In the genomic region with DNA sequence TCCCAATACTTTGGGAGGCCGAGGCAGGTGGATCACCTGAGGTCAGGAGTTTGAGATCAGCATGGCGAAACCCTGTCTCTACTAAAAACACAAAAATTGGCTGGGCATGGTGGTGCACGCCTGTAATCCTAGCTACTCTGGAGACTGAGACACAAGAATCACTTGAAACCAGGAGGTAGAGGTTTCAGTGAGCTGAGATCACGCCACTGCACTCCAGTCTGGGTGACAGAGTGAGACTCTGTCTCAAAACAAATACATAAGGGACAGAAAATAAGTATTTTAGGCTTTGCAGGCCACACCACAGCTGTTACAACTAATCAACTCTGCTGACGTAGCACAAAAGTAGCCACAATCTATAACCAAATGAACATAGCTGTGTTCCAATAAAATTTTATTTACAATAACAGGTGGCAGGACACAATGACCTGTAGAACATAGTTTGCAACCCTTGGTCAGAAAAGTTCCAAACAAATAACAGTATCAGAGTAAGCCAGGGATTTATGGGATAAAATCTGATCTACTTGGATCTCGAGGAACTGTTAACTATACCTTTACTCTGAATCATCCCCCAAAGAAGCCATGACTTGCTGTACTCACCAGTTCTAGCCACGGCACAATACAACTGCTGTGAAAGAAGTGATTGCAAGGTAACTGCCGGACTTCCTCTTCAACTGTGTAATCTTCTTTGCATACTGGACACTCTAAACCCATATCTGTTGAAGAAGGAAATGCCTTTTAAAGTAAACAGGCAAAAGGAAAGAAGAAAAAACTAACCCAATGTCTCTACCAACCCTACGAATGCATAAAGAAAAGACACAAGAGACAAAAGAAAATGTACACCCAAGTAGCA, we compare ENCODE assay signal across 1 cellular context.
TF ChIP-seq lines count a peak whose summit lies in the region.

No MANE protein-coding gene starts in this region.

TF ChIP-seq in HepG2, 621 proteins besides CTCF, POLR2A, EP300 and RAD21:
- TF ChIP-seq RARG (CRISPR knock-in tag; IDR thresholded peaks at IDR 0.05; ENCODE audit: low read depth), result no peak
- TF ChIP-seq NR3C1 (CRISPR knock-in tag; IDR thresholded peaks at IDR 0.05), result no peak
- peak; percentile 45; the same call in 1 of the 2 replicates for TF ChIP-seq MAFF (IDR thresholded peaks at IDR 0.05; ENCODE audit: low read depth, low read length)
- TF ChIP-seq MAFK (conservative IDR thresholded peaks at IDR 0.05 in 1 of 2, IDR thresholded peaks at IDR 0.05 in 1 of 2; ENCODE audit: low read length in 2 of 2), result peak; percentile 41 to 72; a peak in 3 of 4 replicates
- TF ChIP-seq ZNF644 (CRISPR knock-in tag; IDR thresholded peaks at IDR 0.05; ENCODE audit: low read depth), result no peak
- no peak for TF ChIP-seq ZNF337 (CRISPR knock-in tag; IDR thresholded peaks at IDR 0.05; ENCODE audit: borderline replicate concordance, low read depth)
- TF ChIP-seq, protein P1, sequence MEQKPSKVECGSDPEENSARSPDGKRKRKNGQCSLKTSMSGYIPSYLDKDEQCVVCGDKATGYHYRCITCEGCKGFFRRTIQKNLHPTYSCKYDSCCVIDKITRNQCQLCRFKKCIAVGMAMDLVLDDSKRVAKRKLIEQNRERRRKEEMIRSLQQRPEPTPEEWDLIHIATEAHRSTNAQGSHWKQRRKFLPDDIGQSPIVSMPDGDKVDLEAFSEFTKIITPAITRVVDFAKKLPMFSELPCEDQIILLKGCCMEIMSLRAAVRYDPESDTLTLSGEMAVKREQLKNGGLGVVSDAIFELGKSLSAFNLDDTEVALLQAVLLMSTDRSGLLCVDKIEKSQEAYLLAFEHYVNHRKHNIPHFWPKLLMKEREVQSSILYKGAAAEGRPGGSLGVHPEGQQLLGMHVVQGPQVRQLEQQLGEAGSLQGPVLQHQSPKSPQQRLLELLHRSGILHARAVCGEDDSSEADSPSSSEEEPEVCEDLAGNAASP (CRISPR knock-in tag; IDR thresholded peaks at IDR 0.05; ENCODE audit: borderline replicate concordance), result no peak
